28 cellular contexts compared by ENCODE assay signal in the genomic region with DNA sequence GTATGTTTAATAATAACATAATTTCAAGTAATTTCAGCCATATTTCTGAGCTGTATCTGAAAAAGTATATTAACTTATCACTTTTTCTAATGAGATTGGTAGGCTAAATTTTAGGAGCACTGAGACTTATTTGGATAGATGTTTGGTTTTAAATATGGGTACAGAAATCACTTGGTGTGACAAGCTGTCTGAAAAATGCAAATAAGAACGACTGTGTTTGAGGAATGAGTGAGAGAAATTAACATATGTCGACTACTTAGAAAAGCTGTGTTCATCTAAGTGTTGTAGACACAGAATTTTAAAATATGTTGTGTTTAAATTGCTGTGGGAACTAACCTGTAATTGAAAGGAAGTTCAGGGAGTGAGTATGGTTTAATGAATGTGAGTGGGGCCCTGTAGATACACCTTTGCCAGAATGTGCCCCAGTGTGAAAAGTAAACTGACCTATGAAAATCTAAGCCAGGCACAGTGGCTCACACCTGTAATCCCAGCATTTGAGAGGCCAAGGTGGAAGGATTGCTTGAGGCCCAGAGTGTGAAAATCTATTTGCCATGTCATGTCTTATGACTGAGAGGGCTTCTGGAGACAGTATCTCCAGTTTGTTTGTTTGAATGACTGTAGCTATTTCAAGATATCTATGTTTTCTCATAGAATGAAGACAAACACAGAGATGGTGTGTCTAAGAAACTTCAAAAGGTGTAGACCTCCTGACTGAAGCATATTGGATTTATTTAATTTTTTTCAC. TPM values are rescaled to one million over a fixed set of nuclear protein-coding genes. Genes with fewer than 3 reads are reported as not detected.
DNase-seq lines count a peak whose midpoint lies in the region; ATAC-seq and TF ChIP-seq lines count a peak whose summit lies in the region.
"Had no signal": no experiment of that assay in that cellular context is flagged by ENCODE, and none has a peak within 500 bp of the region (broad histone marks: within the 10 kb centered on the region; RNA-seq: fewer than 3 reads in every experiment).

No MANE protein-coding gene starts in this region.

- no peak overlapping the region for H3K4me3 ChIP-seq in SU-DHL-6 (ENCODE audit: insufficient read depth, low read length, poor library complexity, severe bottlenecking)
- H3K4me3 ChIP-seq in mammary epithelial cell (replicated peaks in 1 of 3; ENCODE audit: insufficient read depth in 1 of 3, low read depth in 2 of 3, low read length in 3 of 3), result no peak overlapping the region

- in situ Hi-C loops in mammary epithelial cell (cut with MboI; ENCODE audit: low sequenced_read_pairs in 2 of 2), result no loop called here

- no peak overlapping the region for H3K4me3 Mint-ChIP-seq in activated CD4-positive, alpha-beta memory T cell treated with anti-CD3 and anti-CD28 coated beads for 36 hours
- no peak overlapping the region for H3K4me3 Mint-ChIP-seq in activated CD4-positive, alpha-beta memory T cell treated with anti-CD3 and anti-CD28 coated beads, Interleukin-2, amount 10 ng/mL, durations not matched to agents 7 days and 5 days
- H3K4me3 Mint-ChIP-seq in brain, result peak overlapping the region in 2 of 5 experiments; percentile 0 to 30
- H3K4me3 Mint-ChIP-seq in stimulated activated memory B cell treated with anti-CD40 and anti-IgM and Interleukin-4, amounts not matched to agents 10 μg/mL and 1 μg/mL and 100 μg/mL, for 72 hours, result no peak overlapping the region
- H3K4me3 Mint-ChIP-seq: activated naive CD4-positive, alpha-beta T cell treated with anti-CD3 and anti-CD28 coated beads for 36 hours; CD14-positive monocyte; nephron had no signal

- H3K36me3 ChIP-seq in SU-DHL-6 (ENCODE audit: low read length) (peaks cover 5% of the 10 kb centered on the region; the same call in 1 of the 2 replicates), mammary epithelial cell (ENCODE audit: insufficient read depth, low read length) (no peaks in the 10 kb centered on the region)

- H2AFZ ChIP-seq in SU-DHL-6 (ENCODE audit: low read depth, low read length, severe bottlenecking), result no peak overlapping the region
- H2AFZ ChIP-seq in mammary epithelial cell (ENCODE audit: low read depth, low read length), result no peak overlapping the region

- H3K27me3 ChIP-seq in SU-DHL-6 (ENCODE audit: low read length) (no peaks in the 10 kb centered on the region), mammary epithelial cell (ENCODE audit: insufficient read depth, low read length) (no peaks in the 10 kb centered on the region)

- DNase-seq in activated CD4-positive, alpha-beta memory T cell treated with anti-CD3 and anti-CD28 coated beads for 36 hours, result no peak
- DNase-seq in activated CD4-positive, alpha-beta memory T cell treated with anti-CD3 and anti-CD28 coated beads, Interleukin-2, amount 10 ng/mL, durations not matched to agents 7 days and 5 days, result no peak
- DNase-seq in mammary epithelial cell, result no peak
- no peak for DNase-seq in epidermal melanocyte (ENCODE audit: insufficient read length, low spot score)
- no peak for DNase-seq in activated CD8-positive, alpha-beta memory T cell treated with anti-CD3 and anti-CD28 coated beads, Interleukin-2, amount 50 U/mL, for 48 hours
- DNase-seq: 8988T; activated CD4-positive, alpha-beta T cell treated with anti-CD3 and anti-CD28 coated beads for 4 hours; activated naive CD4-positive, alpha-beta T cell treated with anti-CD3 and anti-CD28 coated beads for 36 hours; activated T-cell treated with anti-CD3 and anti-CD28 coated beads, Interleukin-2, amount 50 U/mL, for 48 hours; amniotic stem cell; Caco-2; effector CD4-positive, alpha-beta T cell; H7; hypothalamus; left colon; NCI-H1417; NCI-H2081 treated with DMSO at 0.1 percent for 48 hours; NCI-H226; SIG-M5; stimulated activated CD4-positive, alpha-beta T cell treated with anti-CD3 and anti-CD28 coated beads, Interleukin-15, amount 100 ng/mL, for 24 hours; stimulated activated CD4-positive, alpha-beta T cell treated with anti-CD3 and anti-CD28 coated beads, Interleukin-4, amount 100 ng/mL, for 4 hours; T-helper 9 cell had no signal

- dilution Hi-C loops in mammary epithelial cell (cut with HindIII; ENCODE audit: low sequenced_read_pairs), result no loop called here

- H3F3A ChIP-seq in SU-DHL-6 (ENCODE audit: insufficient read depth), result no peaks in the 10 kb centered on the region

- CTCF ChIA-PET in activated CD4-positive, alpha-beta memory T cell treated with anti-CD3 and anti-CD28 coated beads for 36 hours (lab: Charles Lee), result interaction anchor here (0.6 to 1.8 kb wide), 3 partner anchors 10 to 96 kb away, joined by 3 to 8 read pairs (median 3); no protein-coding TSS in a partner anchor
- CTCF ChIA-PET in activated CD4-positive, alpha-beta memory T cell treated with anti-CD3 and anti-CD28 coated beads, Interleukin-2, amount 10 ng/mL, durations not matched to agents 7 days and 5 days (lab: Charles Lee), result interaction anchor here (0.7 to 1.0 kb wide), 3 partner anchors 61 to 184 kb away, joined by 3 to 4 read pairs (median 3); no protein-coding TSS in a partner anchor
- CTCF ChIA-PET in mammary epithelial cell (lab: Charles Lee; ENCODE audit: low non-redundant PET), result no interaction called here

- intact Hi-C loops in activated CD4-positive, alpha-beta memory T cell treated with anti-CD3 and anti-CD28 coated beads for 36 hours (cut with micrococcal nuclease), result no loop called here
- intact Hi-C loops in mammary epithelial cell (cut with micrococcal nuclease), result no loop called here

- no peak overlapping the region for H3K27ac ChIP-seq in SU-DHL-6 (ENCODE audit: low read depth, low read length)
- no peak overlapping the region for H3K27ac ChIP-seq in mammary epithelial cell (ENCODE audit: insufficient read depth, low read depth, low read length)
- H3K27ac ChIP-seq: KMS-11 had no signal

- no peak overlapping the region for H3K9ac ChIP-seq in SU-DHL-6 (ENCODE audit: low read length)
- no peak overlapping the region for H3K9ac ChIP-seq in mammary epithelial cell (ENCODE audit: insufficient read depth, low read length)
- H3K9ac ChIP-seq: KMS-11 had no signal

- H3K9me3 Mint-ChIP-seq in activated CD4-positive, alpha-beta memory T cell treated with anti-CD3 and anti-CD28 coated beads for 36 hours, result no peaks in the 10 kb centered on the region
- H3K9me3 Mint-ChIP-seq in activated CD4-positive, alpha-beta memory T cell treated with anti-CD3 and anti-CD28 coated beads, Interleukin-2, amount 10 ng/mL, durations not matched to agents 7 days and 5 days, result no peaks in the 10 kb centered on the region
- H3K9me3 Mint-ChIP-seq in brain, result no peaks in the 10 kb centered on the region
- no peaks in the 10 kb centered on the region for H3K9me3 Mint-ChIP-seq in stimulated activated memory B cell treated with anti-CD40 and anti-IgM and Interleukin-4, amounts not matched to agents 10 μg/mL and 1 μg/mL and 100 μg/mL, for 72 hours
- H3K9me3 Mint-ChIP-seq: activated naive CD4-positive, alpha-beta T cell treated with anti-CD3 and anti-CD28 coated beads for 36 hours; CD14-positive monocyte; nephron had no signal

- no peak for ATAC-seq in stimulated activated memory B cell treated with anti-CD40 and anti-IgM and Interleukin-4, amounts not matched to agents 10 μg/mL and 1 μg/mL and 100 μg/mL, for 72 hours
- ATAC-seq: left colon had no signal

- H3K4me1 Mint-ChIP-seq in activated CD4-positive, alpha-beta memory T cell treated with anti-CD3 and anti-CD28 coated beads for 36 hours (ENCODE audit: low read depth), result peaks cover 40% of the 10 kb centered on the region
- peaks cover 31% of the 10 kb centered on the region for H3K4me1 Mint-ChIP-seq in activated CD4-positive, alpha-beta memory T cell treated with anti-CD3 and anti-CD28 coated beads, Interleukin-2, amount 10 ng/mL, durations not matched to agents 7 days and 5 days
- peaks cover 43% of the 10 kb centered on the region for H3K4me1 Mint-ChIP-seq in brain
- H3K4me1 Mint-ChIP-seq in stimulated activated memory B cell treated with anti-CD40 and anti-IgM and Interleukin-4, amounts not matched to agents 10 μg/mL and 1 μg/mL and 100 μg/mL, for 72 hours, result peaks cover 7% of the 10 kb centered on the region
- H3K4me1 Mint-ChIP-seq: CD14-positive monocyte, nephron had no signal

- H3K79me2 ChIP-seq in SU-DHL-6 (ENCODE audit: insufficient read depth, low read length) (no peaks in the 10 kb centered on the region), mammary epithelial cell (ENCODE audit: insufficient read depth, low read length) (no peaks in the 10 kb centered on the region)

- H3K4me2 ChIP-seq in SU-DHL-6 (ENCODE audit: low read depth, low read length, poor library complexity, severe bottlenecking) (peak overlapping the region; percentile 30), mammary epithelial cell (ENCODE audit: insufficient read depth, low read depth, low read length) (no peak overlapping the region)
- H3K4me2 ChIP-seq: KMS-11 had no signal

- H3K9me3 ChIP-seq in SU-DHL-6 (ENCODE audit: insufficient read depth, low read length) (no peaks in the 10 kb centered on the region), mammary epithelial cell (replicated peaks; ENCODE audit: insufficient read depth, low read length) (no peaks in the 10 kb centered on the region)
- H3K9me3 ChIP-seq: Caco-2 had no signal

- H3K27ac Mint-ChIP-seq in activated CD4-positive, alpha-beta memory T cell treated with anti-CD3 and anti-CD28 coated beads for 36 hours, result peak overlapping the region; percentile 21
- H3K27ac Mint-ChIP-seq in activated CD4-positive, alpha-beta memory T cell treated with anti-CD3 and anti-CD28 coated beads, Interleukin-2, amount 10 ng/mL, durations not matched to agents 7 days and 5 days, result no peak overlapping the region
- peak overlapping the region in 3 of 5 experiments; percentile 21 to 89 (median 88) for H3K27ac Mint-ChIP-seq in brain
- H3K27ac Mint-ChIP-seq in stimulated activated memory B cell treated with anti-CD40 and anti-IgM and Interleukin-4, amounts not matched to agents 10 μg/mL and 1 μg/mL and 100 μg/mL, for 72 hours, result no peak overlapping the region
- H3K27ac Mint-ChIP-seq: activated naive CD4-positive, alpha-beta T cell treated with anti-CD3 and anti-CD28 coated beads for 36 hours; nephron had no signal

- no peaks in the 10 kb centered on the region for H3K9me2 ChIP-seq in SU-DHL-6 (replicated peaks; ENCODE audit: insufficient read depth, low read length)

- H3K4me1 ChIP-seq in mammary epithelial cell (ENCODE audit: insufficient read depth, low read length), result no peaks in the 10 kb centered on the region
- H3K4me1 ChIP-seq: Caco-2 had no signal

- H4K20me1 ChIP-seq in SU-DHL-6 (ENCODE audit: low read depth, low read length) (no peaks in the 10 kb centered on the region), mammary epithelial cell (ENCODE audit: insufficient read depth, low read length) (no peaks in the 10 kb centered on the region)

- no peak for TF ChIP-seq CTCF in SU-DHL-6 (IDR thresholded peaks at IDR 0.05; ENCODE audit: insufficient read depth, low read length, poor library complexity, severe bottlenecking)
- TF ChIP-seq CTCF in brain (conservative IDR thresholded peaks at IDR 0.05), result no peak
- TF ChIP-seq CTCF in mammary epithelial cell (conservative IDR thresholded peaks at IDR 0.05 in 1 of 2, IDR thresholded peaks at IDR 0.05 in 1 of 2; ENCODE audit: extremely low read depth in 1 of 2, insufficient read depth in 1 of 2, low read depth in 1 of 2, low read length in 2 of 2), result no peak

- no TSS peak for BruUV-seq in mammary epithelial cell (replicated peaks; lab: Mats Ljungman, UMichigan)

- no peaks in the 10 kb centered on the region for H3K27me3 Mint-ChIP-seq in activated CD4-positive, alpha-beta memory T cell treated with anti-CD3 and anti-CD28 coated beads for 36 hours
- H3K27me3 Mint-ChIP-seq in activated CD4-positive, alpha-beta memory T cell treated with anti-CD3 and anti-CD28 coated beads, Interleukin-2, amount 10 ng/mL, durations not matched to agents 7 days and 5 days, result no peaks in the 10 kb centered on the region
- H3K27me3 Mint-ChIP-seq in brain, result no peaks in the 10 kb centered on the region
- no peaks in the 10 kb centered on the region for H3K27me3 Mint-ChIP-seq in stimulated activated memory B cell treated with anti-CD40 and anti-IgM and Interleukin-4, amounts not matched to agents 10 μg/mL and 1 μg/mL and 100 μg/mL, for 72 hours

- POLR2A ChIA-PET in activated CD4-positive, alpha-beta memory T cell treated with anti-CD3 and anti-CD28 coated beads for 36 hours (lab: Charles Lee), result no interaction called here
- POLR2A ChIA-PET in activated CD4-positive, alpha-beta memory T cell treated with anti-CD3 and anti-CD28 coated beads, Interleukin-2, amount 10 ng/mL, durations not matched to agents 7 days and 5 days (lab: Charles Lee), result interaction anchor here (0.7 to 1.0 kb wide), 2 partner anchors 10 to 55 kb away, joined by 3 read pairs; partner anchors contain the start of gene LRRC8B

- H3K36me3 Mint-ChIP-seq in activated CD4-positive, alpha-beta memory T cell treated with anti-CD3 and anti-CD28 coated beads for 36 hours, result peaks cover 72% of the 10 kb centered on the region
- peaks cover 61% of the 10 kb centered on the region for H3K36me3 Mint-ChIP-seq in activated CD4-positive, alpha-beta memory T cell treated with anti-CD3 and anti-CD28 coated beads, Interleukin-2, amount 10 ng/mL, durations not matched to agents 7 days and 5 days (ENCODE audit: low read depth)
- peaks cover 39% of the 10 kb centered on the region for H3K36me3 Mint-ChIP-seq in brain
- H3K36me3 Mint-ChIP-seq in stimulated activated memory B cell treated with anti-CD40 and anti-IgM and Interleukin-4, amounts not matched to agents 10 μg/mL and 1 μg/mL and 100 μg/mL, for 72 hours, result peaks cover 53% of the 10 kb centered on the region

- WGBS in mammary epithelial cell (ENCODE audit: low coverage, missing lambda C conversion rate), result 84% methylated on average over 2 of the region's 2 CpGs

RNA-seq across cellular contexts. Expression of gene LRRC8C, which starts 53.8 kb away (rescaled TPM):
- total RNA-seq in activated CD4-positive, alpha-beta memory T cell treated with anti-CD3 and anti-CD28 coated beads for 36 hours, result 10 to 100 TPM; 36.4 to 40.4 TPM
- 10 to 100 TPM; 52.5 to 55.6 TPM for total RNA-seq in activated CD4-positive, alpha-beta memory T cell treated with anti-CD3 and anti-CD28 coated beads, Interleukin-2, amount 10 ng/mL, durations not matched to agents 7 days and 5 days
- polyA plus RNA-seq in brain (ENCODE audit: insufficient read depth, low read depth, low replicate concordance) (3.7 TPM), mammary epithelial cell (12.7 TPM)
- total RNA-seq in mammary epithelial cell, result 10 to 100 TPM in 1 of 2 donors, 1 to 10 TPM in 1; 6.5 to 17.2 TPM
- 10.6 TPM for polyA minus RNA-seq in mammary epithelial cell

RNA-seq across cellular contexts. Expression of gene LRRC8B, which starts 54.5 kb away (rescaled TPM):
- total RNA-seq in activated CD4-positive, alpha-beta memory T cell treated with anti-CD3 and anti-CD28 coated beads for 36 hours, result 10 to 100 TPM; 41.1 to 42.1 TPM
- 10 to 100 TPM; 21.3 to 21.7 TPM for total RNA-seq in activated CD4-positive, alpha-beta memory T cell treated with anti-CD3 and anti-CD28 coated beads, Interleukin-2, amount 10 ng/mL, durations not matched to agents 7 days and 5 days
- polyA plus RNA-seq in brain (ENCODE audit: insufficient read depth, low read depth, low replicate concordance) (7.0 TPM), mammary epithelial cell (1.7 TPM)
- total RNA-seq in mammary epithelial cell, result 1 to 10 TPM; 3.8 to 5.2 TPM
- polyA minus RNA-seq in mammary epithelial cell, result 0.78 TPM

Comparison
In these comparisons a context has a peak if more than half of its experiments do, and no peak if none do; other contexts are left out.
1. H3K27ac Mint-ChIP-seq: peak in activated CD4-positive, alpha-beta memory T cell treated with anti-CD3 and anti-CD28 coated beads for 36 hours (single experiment) and brain (3 of 5); none in activated CD4-positive, alpha-beta memory T cell treated with anti-CD3 and anti-CD28 coated beads, Interleukin-2, amount 10 ng/mL, durations not matched to agents 7 days and 5 days (single experiment) and stimulated activated memory B cell treated with anti-CD40 and anti-IgM and Interleukin-4, amounts not matched to agents 10 μg/mL and 1 μg/mL and 100 μg/mL, for 72 hours (single experiment).